In genomic region chr4:77075869-77076801, GRCh38 we compare ENCODE assay signal across 8 cellular contexts. TPM values are rescaled to one million over a fixed set of nuclear protein-coding genes. Genes with fewer than 3 reads are reported as not detected.
DNase-seq lines count a peak whose midpoint lies in the region; ATAC-seq and TF ChIP-seq lines count a peak whose summit lies in the region.

Gene CCNI (minus strand): TSS chr4:77075989. CDS start chr4:77066362, 9,627 bp downstream.

- POLR2A ChIA-PET in CD8-positive, alpha-beta T cell (lab: Charles Lee): interaction anchor here (0.7 to 2.5 kb wide), 9 partner anchors 11 to 1562 kb away, joined by 3 to 9 read pairs (median 4); partner anchors contain the start of genes CCNG2, RCHY1 and THAP6

- peak; percentile 85 to 96 (median 91) for DNase-seq in CD8-positive, alpha-beta T cell
- DNase-seq in HS-5 (ENCODE audit: low read depth) (peak; percentile 96), NK-92 (lab: John Stamatoyannopoulos, UW; ENCODE audit: unreplicated experiment) (peak; percentile 61), lower lobe of right lung (peak; percentile 96)
- peak; percentile 81 to 90 for DNase-seq in activated CD8-positive, alpha-beta memory T cell treated with anti-CD3 and anti-CD28 coated beads for 1 hour (ENCODE audit: extremely low read depth in 1 of 2, low read depth in 1 of 2)
- DNase-seq in stimulated activated CD4-positive, alpha-beta T cell treated with anti-CD3 and anti-CD28 coated beads, TNF-alpha, amount 100 ng/mL, for 24 hours (ENCODE audit: low read depth in 3 of 3): peak; percentile 81 to 90 (median 85)

- H3K9me3 ChIP-seq in CD8-positive, alpha-beta T cell (ENCODE audit: low read length): no peaks in the 10 kb centered on the region
- no peaks in the 10 kb centered on the region for H3K9me3 ChIP-seq in ectodermal cell (ENCODE audit: control insufficient read depth, low read length)
- no peaks in the 10 kb centered on the region for H3K9me3 ChIP-seq in lower lobe of right lung

- H3K27ac ChIP-seq in CD8-positive, alpha-beta T cell (ENCODE audit: low read depth, low read length): peak within 1 kb of the TSS; percentile 99
- peak within 1 kb of the TSS; percentile 98 for H3K27ac ChIP-seq in ectodermal cell (ENCODE audit: insufficient read depth, low read depth, low read length, poor library complexity, severe bottlenecking)
- peak within 1 kb of the TSS; percentile 98 for H3K27ac ChIP-seq in lower lobe of right lung

- no peak for TF ChIP-seq CTCF in CD8-positive, alpha-beta T cell (IDR thresholded peaks at IDR 0.05)
- no peak for TF ChIP-seq CTCF in lower lobe of right lung (IDR thresholded peaks at IDR 0.05)

- peak; percentile 70 for ATAC-seq in CD8-positive, alpha-beta T cell
- peak; percentile 20 for ATAC-seq in GM19468 (IDR thresholded peaks at IDR 0.05; ENCODE audit: extremely low read depth, unreplicated experiment)
- ATAC-seq in lower lobe of right lung: peak; percentile 96 to 98

- no peak within 1 kb of the TSS for H3K4me3 Mint-ChIP-seq in CD8-positive, alpha-beta T cell

- intact Hi-C loops in CD8-positive, alpha-beta T cell (cut with DNase I, micrococcal nuclease): loop anchor here (1.0 to 10.0 kb wide), 14 partner anchors 19 to 1701 kb away; partner anchors contain the start of genes BMP2K (in 2 of the 2), SCARB2 (in 2 of the 2), SEPTIN11 (in 2 of the 2) and CCNG2 (in 1 of the 2)
- intact Hi-C loops in lower lobe of right lung (cut with DNase I): no loop called here

- H3K9me3 Mint-ChIP-seq in CD8-positive, alpha-beta T cell: no peaks in the 10 kb centered on the region

- H3K4me3 ChIP-seq in CD8-positive, alpha-beta T cell (ENCODE audit: low read depth, low read length): peak within 1 kb of the TSS; percentile 98
- peak within 1 kb of the TSS; percentile 81 for H3K4me3 ChIP-seq in ectodermal cell (ENCODE audit: insufficient read depth, low read depth, low read length)
- H3K4me3 ChIP-seq in lower lobe of right lung: peak within 1 kb of the TSS; percentile 70

- peak within 1 kb of the TSS; percentile 100 for H3K27ac Mint-ChIP-seq in CD8-positive, alpha-beta T cell

- H3K36me3 ChIP-seq in CD8-positive, alpha-beta T cell (ENCODE audit: insufficient read depth, low read length): no peaks in the 10 kb centered on the region
- H3K36me3 ChIP-seq in ectodermal cell (ENCODE audit: control insufficient read depth, insufficient read depth, low read length) (no peaks in the 10 kb centered on the region), lower lobe of right lung (no peaks in the 10 kb centered on the region)

- H3K4me1 Mint-ChIP-seq in CD8-positive, alpha-beta T cell (ENCODE audit: low read depth): peaks cover 46% of the 10 kb centered on the region

- H3K4me1 ChIP-seq in CD8-positive, alpha-beta T cell (ENCODE audit: insufficient read depth, low read length): peaks cover 42% of the 10 kb centered on the region
- H3K4me1 ChIP-seq in ectodermal cell (ENCODE audit: control insufficient read depth, insufficient read depth, low read length): peaks cover 12% of the 10 kb centered on the region
- H3K4me1 ChIP-seq in lower lobe of right lung: peaks cover 36% of the 10 kb centered on the region

- peaks cover 14% of the 10 kb centered on the region for H3K36me3 Mint-ChIP-seq in CD8-positive, alpha-beta T cell

- CTCF ChIA-PET in CD8-positive, alpha-beta T cell (lab: Charles Lee): interaction anchor here (0.6 to 1.8 kb wide), 3 partner anchors 20 to 127 kb away, joined by 3 to 13 read pairs (median 3); no protein-coding TSS in a partner anchor

- no peaks in the 10 kb centered on the region for H3K27me3 Mint-ChIP-seq in CD8-positive, alpha-beta T cell (ENCODE audit: low read depth)

- WGBS in ectodermal cell, 2 experiments: 2 to 3% methylated on average over 54 of the region's 54 CpGs

- no peaks in the 10 kb centered on the region for H3K27me3 ChIP-seq in CD8-positive, alpha-beta T cell (ENCODE audit: insufficient read depth, low read length)
- H3K27me3 ChIP-seq in ectodermal cell (ENCODE audit: control insufficient read depth, insufficient read depth, low read length, poor library complexity, severe bottlenecking) (no peaks in the 10 kb centered on the region), lower lobe of right lung (ENCODE audit: low read depth) (no peaks in the 10 kb centered on the region)

RNA-seq across cellular contexts. Expression of gene CCNI, which starts in this region (rescaled TPM):
- total RNA-seq in CD8-positive, alpha-beta T cell: 100 to 1,000 TPM; 381 to 403 TPM
- 432 TPM for polyA plus RNA-seq in ectodermal cell (2013, experiment 1 of 4)
- 493 TPM for polyA plus RNA-seq in ectodermal cell (2013, experiment 2 of 4)
- polyA plus RNA-seq in ectodermal cell (2013, experiment 3 of 4): 351 TPM
- 387 TPM for polyA plus RNA-seq in ectodermal cell (2013, experiment 4 of 4)
- total RNA-seq in lower lobe of right lung: 327 TPM

Comparison
In these comparisons a context has a peak if more than half of its experiments do, and no peak if none do; other contexts are left out.
1. Peak in every context shown above with its lines: DNase-seq, ATAC-seq, H3K4me3 ChIP-seq and H3K27ac ChIP-seq.
2. ATAC-seq: peak in every context shown above with its lines; median percentile 97 in lower lobe of right lung; 70 in CD8-positive, alpha-beta T cell; 20 in GM19468.